36 cellular contexts compared by ENCODE assay signal in genomic region chr5:9268226-9268625, GRCh38.
"Had no signal": no experiment of that assay in that cellular context is flagged by ENCODE, and none has a peak within 500 bp of the region (broad histone marks: within the 10 kb centered on the region; RNA-seq: fewer than 3 reads in every experiment).

No MANE protein-coding gene starts in this region.

- H3K27me3 Mint-ChIP-seq: activated B cell treated with CpG ODN at 0.5 μM for 24 hours; activated CD4-positive, alpha-beta memory T cell treated with anti-CD3 and anti-CD28 coated beads for 36 hours; activated naive CD4-positive, alpha-beta T cell treated with anti-CD3 and anti-CD28 coated beads, Interleukin-2, amount 10 ng/mL, durations not matched to agents 7 days and 5 days; activated naive CD8-positive, alpha-beta T cell; activated naive CD8-positive, alpha-beta T cell treated with anti-CD3 and anti-CD28 coated beads, Interleukin-2, amount 50 U/mL, for 24 hours had no signal

- H3K4me1 Mint-ChIP-seq: activated B cell treated with CpG ODN at 0.5 μM for 24 hours; activated naive CD4-positive, alpha-beta T cell treated with anti-CD3 and anti-CD28 coated beads, Interleukin-2, amount 10 ng/mL, durations not matched to agents 7 days and 5 days; activated naive CD8-positive, alpha-beta T cell treated with anti-CD3 and anti-CD28 coated beads, Interleukin-2, amount 50 U/mL, for 24 hours had no signal

- H3K27me3 ChIP-seq: body of pancreas had no signal

- H3K9me3 ChIP-seq: body of pancreas had no signal

- H3K36me3 Mint-ChIP-seq: activated CD4-positive, alpha-beta memory T cell treated with anti-CD3 and anti-CD28 coated beads for 36 hours; activated naive CD4-positive, alpha-beta T cell treated with anti-CD3 and anti-CD28 coated beads, Interleukin-2, amount 10 ng/mL, durations not matched to agents 7 days and 5 days had no signal

- FAIRE-seq: astrocyte, bronchial epithelial cell, K562 had no signal

- H3K4me1 ChIP-seq: body of pancreas had no signal

- H3K27ac Mint-ChIP-seq: activated B cell treated with CpG ODN at 0.5 μM for 24 hours; activated CD4-positive, alpha-beta memory T cell treated with anti-CD3 and anti-CD28 coated beads for 36 hours; activated naive CD4-positive, alpha-beta T cell treated with anti-CD3 and anti-CD28 coated beads, Interleukin-2, amount 10 ng/mL, durations not matched to agents 7 days and 5 days; activated naive CD8-positive, alpha-beta T cell; activated naive CD8-positive, alpha-beta T cell treated with anti-CD3 and anti-CD28 coated beads, Interleukin-2, amount 50 U/mL, for 24 hours; activated T-helper 1 cell treated with anti-CD3 and anti-CD28 coated beads, Interleukin-12 subunit alpha, Interleukin-12 subunit beta, Interleukin-2, Interleukin-4 antibody, amounts not matched to agents 30 ng/mL and 10 ng/mL and 1 ng/mL, durations not matched to agents 14 hours and 24 hours and 36 hours had no signal

- H2AFZ ChIP-seq: PC-9 had no signal

- H3K27ac ChIP-seq: body of pancreas, PC-9, RWPE1, VCaP had no signal

- H3K9me3 Mint-ChIP-seq: activated B cell treated with CpG ODN at 0.5 μM for 24 hours had no signal

- H3K4me2 ChIP-seq: PC-9 had no signal

- DNase-seq: activated B cell treated with CpG ODN at 0.5 μM for 24 hours; activated CD4-positive, alpha-beta memory T cell treated with anti-CD3 and anti-CD28 coated beads for 36 hours; activated CD4-positive, alpha-beta T cell treated with anti-CD3 and anti-CD28 coated beads for 4 hours; activated CD4-positive, alpha-beta T cell treated with anti-CD3 and anti-CD28 coated beads, Interleukin-2, amount 50 U/mL, for 1 hour; activated CD4-positive, CD25-positive, alpha-beta regulatory T cell treated with anti-CD3 and anti-CD28 coated beads, Interleukin-2, amount 50 U/mL, for 72 hours; activated CD8-positive, alpha-beta memory T cell treated with anti-CD3 and anti-CD28 coated beads, Interleukin-2, amount 50 U/mL, for 4 hours; activated naive CD4-positive, alpha-beta T cell treated with anti-CD3 and anti-CD28 coated beads, Interleukin-2, amount 10 ng/mL, durations not matched to agents 7 days and 5 days; activated naive CD8-positive, alpha-beta T cell treated with anti-CD3 and anti-CD28 coated beads, Interleukin-2, amount 50 U/mL, for 24 hours; activated T-cell treated with anti-CD3 and anti-CD28 coated beads for 4 hours; activated T-cell treated with anti-CD3 and anti-CD28 coated beads, Interleukin-2, amount 50 U/mL, for 4 hours; body of pancreas; NCI-H1092 treated with DMSO at 0.1 percent for 48 hours; NCI-H1417; NCI-H146; NCI-H187; NCI-H2029 treated with DMSO at 0.1 percent for 48 hours; NCI-H2107; NCI-H2171; NCI-H510A; NCI-H526; NCI-H748 treated with DMSO at 0.1 percent for 48 hours; NK-92 treated with Interleukin-12 subunit alpha and Interleukin-12 subunit beta, amount 100 ng/mL, for 24 hours; PC-9; SIG-M5; SW 1271; T-helper 1 cell; T-helper 2 cell; T-helper 9 cell had no signal

- ATAC-seq: activated naive CD8-positive, alpha-beta T cell treated with anti-CD3 and anti-CD28 coated beads, Interleukin-2, amount 50 U/mL, for 24 hours; activated T-cell treated with anti-CD3 and anti-CD28 coated beads, Interleukin-2, amount 50 U/mL, for 4 hours; body of pancreas; K562; Right ventricle myocardium inferior had no signal

- H3K4me3 Mint-ChIP-seq: activated B cell treated with CpG ODN at 0.5 μM for 24 hours; activated CD4-positive, alpha-beta memory T cell treated with anti-CD3 and anti-CD28 coated beads for 36 hours; activated naive CD4-positive, alpha-beta T cell treated with anti-CD3 and anti-CD28 coated beads, Interleukin-2, amount 10 ng/mL, durations not matched to agents 7 days and 5 days; activated naive CD8-positive, alpha-beta T cell; activated naive CD8-positive, alpha-beta T cell treated with anti-CD3 and anti-CD28 coated beads, Interleukin-2, amount 50 U/mL, for 24 hours; activated T-cell treated with anti-CD3 and anti-CD28 coated beads, Interleukin-2, amount 50 U/mL, for 4 hours; activated T-helper 1 cell treated with anti-CD3 and anti-CD28 coated beads, Interleukin-12 subunit alpha, Interleukin-12 subunit beta, Interleukin-2, Interleukin-4 antibody, amounts not matched to agents 30 ng/mL and 10 ng/mL and 1 ng/mL, durations not matched to agents 14 hours and 24 hours and 36 hours had no signal

- H3K4me3 ChIP-seq: body of pancreas, K562, PC-9 had no signal
